20 cellular contexts compared by ENCODE assay signal in the genomic region with DNA sequence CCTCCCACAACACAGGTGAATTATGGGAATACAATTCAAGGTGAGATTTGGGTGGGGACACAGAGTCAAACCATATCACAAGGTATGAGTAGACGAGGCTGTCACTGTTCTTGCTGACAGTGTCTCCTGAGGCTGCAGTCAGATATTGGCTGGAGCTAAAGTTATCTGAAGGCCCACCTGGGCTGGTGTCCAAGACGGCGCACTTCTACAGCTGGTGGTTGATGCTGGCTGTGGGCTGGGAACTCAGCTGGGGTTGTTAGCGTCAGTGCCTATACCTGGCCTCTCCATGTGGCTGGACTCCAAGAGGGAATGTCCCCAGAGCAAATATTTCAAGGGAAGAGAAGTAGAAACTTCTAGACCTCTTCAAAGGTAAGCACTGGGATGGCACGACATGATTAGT.
DNase-seq lines count a peak whose midpoint lies in the region; ATAC-seq, FAIRE-seq and TF ChIP-seq lines count a peak whose summit lies in the region.
"Had no signal": no experiment of that assay in that cellular context is flagged by ENCODE, and none has a peak within 500 bp of the region (broad histone marks: within the 10 kb centered on the region; RNA-seq: fewer than 3 reads in every experiment).

No MANE protein-coding gene starts in this region.

- H3K9me3 ChIP-seq in HepG2 (ENCODE audit: low read length), result no peaks in the 10 kb centered on the region
- H3K9me3 ChIP-seq: A549 had no signal

- intact Hi-C loops in HepG2 (cut with micrococcal nuclease; ENCODE audit: unreplicated experiment), result no loop called here

- WGBS in HepG2 (ENCODE audit: low lambda C conversion rate), result 64% methylated on average over 5 of the region's 5 CpGs

- FAIRE-seq in HepG2 (lab: Jason Lieb, UNC), result no peak
- FAIRE-seq: A549, D721Med, GM12891, H54 had no signal

- no peak overlapping the region for H3K4me3 Mint-ChIP-seq in brain
- H3K4me3 Mint-ChIP-seq in nephron progenitor cell, result no peak overlapping the region
- H3K4me3 Mint-ChIP-seq: CD4-positive, alpha-beta T cell; GM23338 had no signal

- H3K4me1 ChIP-seq in HepG2 (ENCODE audit: insufficient read depth, low read length), result no peaks in the 10 kb centered on the region; the same call in 1 of the 2 replicates
- H3K4me1 ChIP-seq: A549, Caco-2 had no signal

- POLR2A ChIA-PET in HepG2 (lab: Yijun Ruan, JAX), result no interaction called here

- in situ Hi-C loops in HepG2 (cut with HindIII; ENCODE audit: extremely low pct_ligation_motif_present, low pct_unique_long_range_greater_than_20kb), result no loop called here

- TF ChIP-seq CTCF in brain (conservative IDR thresholded peaks at IDR 0.05) (no peak), nephron progenitor cell (IDR thresholded peaks at IDR 0.05) (no peak), HepG2 (CRISPR knock-in tag; IDR thresholded peaks at IDR 0.05) (no peak)

- H3K36me3 Mint-ChIP-seq in brain (peaks cover 7% of the 10 kb centered on the region), nephron progenitor cell (ENCODE audit: low read depth) (peaks cover 12% of the 10 kb centered on the region)

- no peak for TF ChIP-seq POLR2A in HepG2 (IDR thresholded peaks at IDR 0.05; ENCODE audit: insufficient read depth in 1 of 2, low read depth in 2 of 2, low read length in 2 of 2)

- no TSS peak for BruUV-seq in HepG2 (replicated peaks; lab: Mats Ljungman, UMichigan)

- H3K9ac ChIP-seq in HepG2 (ENCODE audit: insufficient read depth, low read depth, low read length), result no peak overlapping the region

- no peak overlapping the region for H3K4me3 ChIP-seq in HepG2 (replicated peaks in 1 of 3; ENCODE audit: insufficient read depth in 1 of 3, low read depth in 2 of 3, low read length in 3 of 3)
- H3K4me3 ChIP-seq: A549, GM23338 had no signal

- H4K20me1 ChIP-seq in HepG2 (ENCODE audit: insufficient read depth, low read length), result no peaks in the 10 kb centered on the region

- peaks cover 0 to 12% of the 10 kb centered on the region in 2 experiments; a peak in 1 of 5 replicates for H3K27me3 ChIP-seq in HepG2 (ENCODE audit: control insufficient read depth in 1 of 2, insufficient read depth in 2 of 2, low read length in 2 of 2)

- H3K27ac ChIP-seq in HepG2 (ENCODE audit: extremely low read length, insufficient read depth, low read length), result no peak overlapping the region
- H3K27ac ChIP-seq: 22Rv1, A549, C4-2B, HL-60 had no signal

- H3K27ac Mint-ChIP-seq in brain, result peak overlapping the region; percentile 34 to 92 (median 54)
- H3K27ac Mint-ChIP-seq in nephron progenitor cell, result peak overlapping the region; percentile 62
- H3K27ac Mint-ChIP-seq: CD4-positive, alpha-beta T cell; GM23338 had no signal

- H3K4me1 Mint-ChIP-seq in brain (peaks cover 28% of the 10 kb centered on the region), nephron progenitor cell (peaks cover 8% of the 10 kb centered on the region)
- H3K4me1 Mint-ChIP-seq: GM23338 had no signal

- TF ChIP-seq RAD21 in HepG2 (CRISPR knock-in tag; IDR thresholded peaks at IDR 0.05), result no peak

- H2AFZ ChIP-seq in HepG2 (ENCODE audit: low read length), result no peak overlapping the region
- H2AFZ ChIP-seq: GM23338 had no signal

- H3K79me2 ChIP-seq in HepG2 (ENCODE audit: insufficient read depth, low read length), result no peaks in the 10 kb centered on the region

- no peak for TF ChIP-seq EP300 in HepG2 (IDR thresholded peaks at IDR 0.05; ENCODE audit: low read depth in 2 of 2, low read length in 2 of 2)
- TF ChIP-seq EP300 in HepG2 (CRISPR knock-in tag; IDR thresholded peaks at IDR 0.05; ENCODE audit: borderline replicate concordance), result no peak

- H3K36me3 ChIP-seq in HepG2 (replicated peaks in 1 of 2; ENCODE audit: control insufficient read depth in 1 of 2, insufficient read depth in 2 of 2, low read length in 2 of 2), result no peaks in the 10 kb centered on the region

- peaks cover 13 to 28% (median 14%) of the 10 kb centered on the region in 5 experiments for H3K9me3 Mint-ChIP-seq in brain
- H3K9me3 Mint-ChIP-seq in nephron progenitor cell, result peaks cover 50% of the 10 kb centered on the region

- H3K27me3 Mint-ChIP-seq in brain (peaks cover 2% of the 10 kb centered on the region), nephron progenitor cell (ENCODE audit: low read depth, poor library complexity) (peaks cover 16% of the 10 kb centered on the region)
- H3K27me3 Mint-ChIP-seq: CD4-positive, alpha-beta T cell had no signal

- no peak for ATAC-seq in HepG2
- ATAC-seq in GM21528 (IDR thresholded peaks at IDR 0.05; ENCODE audit: low FRiP score, unreplicated experiment), result no peak
- ATAC-seq: A549, GM23338 had no signal

- CTCF ChIA-PET in HepG2 (lab: Yijun Ruan, JAX; ENCODE audit: low intra/inter-chr PET ratio, low total read pairs), result no interaction called here

- no peak overlapping the region for H3K4me2 ChIP-seq in HepG2 (ENCODE audit: low read depth, low read length)
- H3K4me2 ChIP-seq: A549, GM23338 had no signal

- DNase-seq in activated effector memory CD4-positive, alpha-beta T cell treated with anti-CD3 and anti-CD28 coated beads, Interleukin-2, amount 50 U/mL, for 16 hours, result peak; percentile 50
- DNase-seq in activated effector memory CD4-positive, alpha-beta T cell treated with Interleukin-2 at 50 U/mL for 16 hours, result no peak
- DNase-seq in NCI-H69 (lab: John Stamatoyannopoulos, UW) (peak; percentile 18), nephron progenitor cell (no peak), HepG2 (ENCODE audit: low spot score) (no peak)
- DNase-seq in activated naive CD4-positive, alpha-beta T cell treated with anti-CD3 and anti-CD28 coated beads, Interleukin-2, amount 50 U/mL, for 16 hours, result no peak
- DNase-seq: AML-193; Caco-2; CD4-positive, alpha-beta T cell; HCEC 1CT had no signal

TF ChIP-seq in HepG2, 621 proteins besides CTCF, POLR2A, EP300 and RAD21:
- TF ChIP-seq CEBPB (IDR thresholded peaks at IDR 0.05; ENCODE audit: borderline replicate concordance, low read depth, low read length) (no peak), NFYC (CRISPR knock-in tag; IDR thresholded peaks at IDR 0.05) (no peak), HNRNPLL (IDR thresholded peaks at IDR 0.05; ENCODE audit: low read depth, low read length, poor library complexity, severe bottlenecking) (no peak), SKI (IDR thresholded peaks at IDR 0.05; ENCODE audit: partially characterized antibody) (no peak)

Comparison
In these comparisons a context has a peak if more than half of its experiments do, and no peak if none do; other contexts are left out.
1. DNase-seq: peak in activated effector memory CD4-positive, alpha-beta T cell treated with anti-CD3 and anti-CD28 coated beads, Interleukin-2, amount 50 U/mL, for 16 hours (single experiment) and NCI-H69 (single experiment); none in activated effector memory CD4-positive, alpha-beta T cell treated with Interleukin-2 at 50 U/mL for 16 hours (single experiment), nephron progenitor cell (single experiment), HepG2 (single experiment) and activated naive CD4-positive, alpha-beta T cell treated with anti-CD3 and anti-CD28 coated beads, Interleukin-2, amount 50 U/mL, for 16 hours (single experiment).